ENCODE assay signal across 23 cellular contexts in the genomic region with DNA sequence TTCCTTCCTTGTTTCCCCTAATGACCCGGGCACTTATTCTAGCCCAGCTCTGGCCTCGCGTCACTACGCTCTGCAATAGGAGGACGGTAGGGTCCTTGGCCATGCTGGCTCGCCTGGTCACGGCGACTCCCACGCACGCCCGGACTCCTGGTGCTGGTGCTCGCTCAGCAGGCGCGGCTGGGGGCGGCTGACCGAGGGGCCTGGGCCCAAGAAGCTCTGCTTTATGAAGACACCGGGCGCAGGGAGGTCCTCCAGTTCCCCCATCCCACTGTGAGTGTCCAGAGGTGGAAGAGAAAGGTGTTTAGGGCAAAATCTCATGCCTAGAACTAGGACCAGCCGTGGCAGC.
"Had no signal": no experiment of that assay in that cellular context is flagged by ENCODE, and none has a peak within 500 bp of the region (broad histone marks: within the 10 kb centered on the region; RNA-seq: fewer than 3 reads in every experiment).

No MANE protein-coding gene starts in this region.

- H3K27ac ChIP-seq: coronary artery, esophagus squamous epithelium, ovary, psoas muscle, sigmoid colon, testis, tibial artery, upper lobe of left lung, vagina had no signal

- H3K36me3 Mint-ChIP-seq: naive thymus-derived CD8-positive, alpha-beta T cell; stimulated activated memory B cell treated with anti-CD40 and anti-IgM and Interleukin-4, amounts not matched to agents 10 μg/mL and 1 μg/mL and 100 μg/mL, for 72 hours had no signal

- ATAC-seq: left lobe of liver; naive thymus-derived CD8-positive, alpha-beta T cell; psoas muscle; right cardiac atrium; stimulated activated memory B cell treated with anti-CD40 and anti-IgM and Interleukin-4, amounts not matched to agents 10 μg/mL and 1 μg/mL and 100 μg/mL, for 72 hours; stimulated activated naive CD8-positive, alpha-beta T cell treated with anti-CD3 and anti-CD28 coated beads, Interleukin-15, Interleukin-2, amounts not matched to agents 100 U/mL and 50 U/mL, for 24 hours had no signal

- H3K9me3 ChIP-seq: esophagus squamous epithelium, ovary, psoas muscle, sigmoid colon, testis, tibial artery, upper lobe of left lung, vagina had no signal

- DNase-seq: dermis blood vessel endothelial cell; effector memory CD4-positive, alpha-beta T cell; erythroblast; esophagus squamous epithelium; mesendoderm; midbrain; naive thymus-derived CD8-positive, alpha-beta T cell; nephron progenitor cell; occipital lobe; ovary; psoas muscle; sigmoid colon; stimulated activated CD4-positive, alpha-beta T cell treated with anti-CD3 and anti-CD28 coated beads, Interleukin-4, amount 100 ng/mL, for 4 hours; stimulated activated naive CD8-positive, alpha-beta T cell treated with anti-CD3 and anti-CD28 coated beads, Interleukin-15, Interleukin-2, amounts not matched to agents 100 U/mL and 50 U/mL, for 24 hours; substantia nigra; testis; tibial artery had no signal

- H3K36me3 ChIP-seq: esophagus squamous epithelium, ovary, sigmoid colon, tibial artery, upper lobe of left lung, vagina had no signal

- H3K4me1 Mint-ChIP-seq: naive thymus-derived CD8-positive, alpha-beta T cell; stimulated activated memory B cell treated with anti-CD40 and anti-IgM and Interleukin-4, amounts not matched to agents 10 μg/mL and 1 μg/mL and 100 μg/mL, for 72 hours had no signal

- H3K4me3 ChIP-seq: coronary artery, esophagus squamous epithelium, ovary, psoas muscle, sigmoid colon, testis, tibial artery, upper lobe of left lung, vagina had no signal

- H3K27ac Mint-ChIP-seq: naive thymus-derived CD8-positive, alpha-beta T cell; nephron progenitor cell; stimulated activated memory B cell treated with anti-CD40 and anti-IgM and Interleukin-4, amounts not matched to agents 10 μg/mL and 1 μg/mL and 100 μg/mL, for 72 hours had no signal

- H3K4me3 Mint-ChIP-seq: naive thymus-derived CD8-positive, alpha-beta T cell; nephron progenitor cell; stimulated activated memory B cell treated with anti-CD40 and anti-IgM and Interleukin-4, amounts not matched to agents 10 μg/mL and 1 μg/mL and 100 μg/mL, for 72 hours had no signal

- H3K9me3 Mint-ChIP-seq: naive thymus-derived CD8-positive, alpha-beta T cell; stimulated activated memory B cell treated with anti-CD40 and anti-IgM and Interleukin-4, amounts not matched to agents 10 μg/mL and 1 μg/mL and 100 μg/mL, for 72 hours had no signal

- H3K27me3 ChIP-seq: esophagus squamous epithelium, ovary, sigmoid colon, testis, upper lobe of left lung, vagina had no signal

- H3K4me1 ChIP-seq: esophagus squamous epithelium, psoas muscle had no signal
